27 cellular contexts compared by ENCODE assay signal in genomic region chr3:165283328-165283727, GRCh38.
A peak's percentile ranks its signal among the peaks of the same experiment; 100 is the strongest.
DNase-seq lines count a peak whose midpoint lies in the region; ATAC-seq, FAIRE-seq and TF ChIP-seq lines count a peak whose summit lies in the region.
"Had no signal": no experiment of that assay in that cellular context is flagged by ENCODE, and none has a peak within 500 bp of the region (broad histone marks: within the 10 kb centered on the region; RNA-seq: fewer than 3 reads in every experiment).

No MANE protein-coding gene starts in this region.

- no peaks in the 10 kb centered on the region for H3K27me3 Mint-ChIP-seq in GM23338 (ENCODE audit: insufficient read depth, low read depth, poor library complexity)
- no peaks in the 10 kb centered on the region for H3K27me3 Mint-ChIP-seq in natural killer cell treated with Interleukin-12 subunit alpha and Interleukin-12 subunit beta and Interleukin-15 and Interleukin-18, amount 100 ng/mL, for 72 hours
- H3K27me3 Mint-ChIP-seq: CD4-positive, alpha-beta memory T cell; CD4-positive, CD25-positive, alpha-beta regulatory T cell; CD8-positive, alpha-beta memory T cell had no signal

- TF ChIP-seq RAD21 in H1 (IDR thresholded peaks at IDR 0.05 in 1 of 2, conservative IDR thresholded peaks at IDR 0.05 in 1 of 2; ENCODE audit: low read depth in 2 of 2, low read length in 2 of 2) = no peak

- H3K4me1 Mint-ChIP-seq in GM23338 = peaks cover 18% of the 10 kb centered on the region; the same call in 2 of the 3 replicates
- no peaks in the 10 kb centered on the region for H3K4me1 Mint-ChIP-seq in natural killer cell treated with Interleukin-12 subunit alpha and Interleukin-12 subunit beta and Interleukin-15 and Interleukin-18, amount 100 ng/mL, for 72 hours (ENCODE audit: low read depth in 2 of 2)
- H3K4me1 Mint-ChIP-seq: CD14-positive monocyte; CD4-positive, alpha-beta memory T cell; CD4-positive, CD25-positive, alpha-beta regulatory T cell; CD8-positive, alpha-beta memory T cell had no signal

- H3K18ac ChIP-seq in H1 (ENCODE audit: extremely low read depth, low read length) = no peak overlapping the region

- H3K9me2 ChIP-seq in GM23338 (ENCODE audit: insufficient read depth) (no peaks in the 10 kb centered on the region), SU-DHL-6 (replicated peaks; ENCODE audit: insufficient read depth, low read length) (no peaks in the 10 kb centered on the region)

- H3K27me3 ChIP-seq in GM23338 (ENCODE audit: insufficient read depth) (no peaks in the 10 kb centered on the region), SU-DHL-6 (ENCODE audit: low read length) (no peaks in the 10 kb centered on the region), H1 (replicated peaks in 1 of 4; ENCODE audit: control insufficient read depth in 3 of 4, extremely low read depth in 1 of 4, insufficient read depth in 3 of 4, low read length in 3 of 4) (no peaks in the 10 kb centered on the region), right lobe of liver (no peaks in the 10 kb centered on the region)
- H3K27me3 ChIP-seq: BE2C, BLaER1 had no signal

- CTCF ChIA-PET in H1 (lab: Charles Lee; ENCODE audit: partially characterized antibody) = no interaction called here

- H3K23me2 ChIP-seq in H1 (ENCODE audit: low read depth, low read length) = no peaks in the 10 kb centered on the region

- 0 out of 2 replicates have a peak overlapping the region, but pooled peaks have one; percentile 42 for H3K4me2 ChIP-seq in GM23338
- H3K4me2 ChIP-seq in SU-DHL-6 (ENCODE audit: low read depth, low read length, poor library complexity, severe bottlenecking) = no peak overlapping the region
- H3K4me2 ChIP-seq in H1 (ENCODE audit: insufficient read depth in 1 of 2, low read depth in 2 of 2, low read length in 2 of 2) = no peak overlapping the region
- H3K4me2 ChIP-seq: BLaER1 had no signal

- no peak for TF ChIP-seq EP300 in H1 (IDR thresholded peaks at IDR 0.05; ENCODE audit: borderline replicate concordance in 1 of 2, low read depth in 2 of 2, low read length in 2 of 2)

- no peak overlapping the region for H3K4me3 ChIP-seq in GM23338
- H3K4me3 ChIP-seq in SU-DHL-6 (ENCODE audit: insufficient read depth, low read length, poor library complexity, severe bottlenecking) = no peak overlapping the region
- no peak overlapping the region for H3K4me3 ChIP-seq in H1 (ENCODE audit: extremely low read depth in 1 of 4, insufficient read depth in 2 of 4, low read depth in 3 of 4, low read length in 4 of 4)
- H3K4me3 ChIP-seq in right lobe of liver = no peak overlapping the region
- H3K4me3 ChIP-seq: BLaER1, GM12878 had no signal

- WGBS in H1 (ENCODE audit: extremely low coverage in 1 of 2, insufficient coverage in 1 of 2, insufficient read length in 1 of 2, insufficient replicate concordance in 2 of 2, low coverage in 1 of 2, low lambda C conversion rate in 2 of 2, missing lambda C conversion rate in 1 of 2), 2 experiments = 68% methylated on average over 5 of the region's 5 CpGs; no CpG with 5 or more reads in 1 of the 2 experiments
- 75% methylated on average over 5 of the region's 5 CpGs for WGBS in right lobe of liver (ENCODE audit: insufficient coverage, low coverage, low lambda C conversion rate, missing lambda C conversion rate)

- POLR2A ChIA-PET in H1 (lab: Charles Lee; ENCODE audit: partially characterized antibody) = no interaction called here

- no peaks in the 10 kb centered on the region for H3K36me3 Mint-ChIP-seq in GM23338 (ENCODE audit: low read depth)
- H3K36me3 Mint-ChIP-seq in natural killer cell treated with Interleukin-12 subunit alpha and Interleukin-12 subunit beta and Interleukin-15 and Interleukin-18, amount 100 ng/mL, for 72 hours = peaks cover 4% of the 10 kb centered on the region
- H3K36me3 Mint-ChIP-seq: CD14-positive monocyte; CD4-positive, alpha-beta memory T cell; CD4-positive, CD25-positive, alpha-beta regulatory T cell; CD8-positive, alpha-beta memory T cell had no signal

- H3K79me2 ChIP-seq in GM23338 (replicated peaks; ENCODE audit: insufficient read depth) (no peaks in the 10 kb centered on the region), SU-DHL-6 (ENCODE audit: insufficient read depth, low read length) (no peaks in the 10 kb centered on the region), H1 (ENCODE audit: control insufficient read depth in 1 of 2, insufficient read depth in 2 of 2, low read length in 2 of 2) (no peaks in the 10 kb centered on the region)

- H2AFZ ChIP-seq in GM23338 (peak overlapping the region; percentile 35; the same call in 1 of the 2 replicates), SU-DHL-6 (ENCODE audit: low read depth, low read length, severe bottlenecking) (peak overlapping the region; percentile 2), H1 (ENCODE audit: low read length) (peak overlapping the region; percentile 36)

- no peaks in the 10 kb centered on the region for H3K79me1 ChIP-seq in H1 (ENCODE audit: low read depth, low read length)

- TF ChIP-seq POLR2A in H1 (IDR thresholded peaks at IDR 0.05; ENCODE audit: control extremely low read depth in 1 of 2, low read depth in 2 of 2, low read length in 2 of 2) = no peak
- TF ChIP-seq POLR2A in right lobe of liver (IDR thresholded peaks at IDR 0.05) = no peak

- H3K9ac ChIP-seq in SU-DHL-6 (ENCODE audit: low read length) = no peak overlapping the region
- no peak overlapping the region for H3K9ac ChIP-seq in H1 (replicated peaks in 1 of 4; ENCODE audit: extremely low read depth in 1 of 4, low read depth in 3 of 4, low read length in 3 of 4)
- H3K9ac ChIP-seq: BLaER1 had no signal

- no peak overlapping the region for H2AK5ac ChIP-seq in H1 (ENCODE audit: low read depth, low read length)

- H3K9me3 ChIP-seq in SU-DHL-6 (ENCODE audit: insufficient read depth, low read length) = no peaks in the 10 kb centered on the region; the same call in 1 of the 2 replicates
- no peaks in the 10 kb centered on the region for H3K9me3 ChIP-seq in H1 (ENCODE audit: insufficient read depth in 2 of 2, low read depth in 1 of 2, low read length in 1 of 2)
- no peaks in the 10 kb centered on the region for H3K9me3 ChIP-seq in right lobe of liver
- H3K9me3 ChIP-seq: BE2C, BLaER1 had no signal

- no peak overlapping the region for H4K5ac ChIP-seq in H1 (ENCODE audit: insufficient read length, low read depth, low read length)

- no peak overlapping the region for H3K4me3 Mint-ChIP-seq in GM23338
- no peak overlapping the region for H3K4me3 Mint-ChIP-seq in natural killer cell treated with Interleukin-12 subunit alpha and Interleukin-12 subunit beta and Interleukin-15 and Interleukin-18, amount 100 ng/mL, for 72 hours
- H3K4me3 Mint-ChIP-seq: CD14-positive monocyte; CD4-positive, alpha-beta memory T cell; CD4-positive, CD25-positive, alpha-beta regulatory T cell; CD8-positive, alpha-beta memory T cell had no signal

- H2BK5ac ChIP-seq in H1 (ENCODE audit: low read depth, low read length) = no peak overlapping the region

- DNase-seq in GM23338 (ENCODE audit: low spot score) = peak; percentile 4
- DNase-seq in H1 (ENCODE audit: low read depth in 1 of 2, low spot score in 2 of 2) = no peak
- DNase-seq in natural killer cell treated with Interleukin-12 subunit alpha and Interleukin-12 subunit beta and Interleukin-15 and Interleukin-18, amount 100 ng/mL, for 72 hours (ENCODE audit: low spot score) = no peak
- no peak for DNase-seq in central memory CD4-positive, alpha-beta T cell
- no peak for DNase-seq in right lobe of liver
- DNase-seq: 8988T; ACHN; BE2C; C1 segment of cervical spinal cord; CD4-positive, alpha-beta memory T cell; CD4-positive, CD25-positive, alpha-beta regulatory T cell; CD8-positive, alpha-beta memory T cell; COR-L47; DMS 273 treated with DMSO at 0.1 percent for 48 hours; DMS153; DMS53; DMS79; DND-41; EL; GDM1 had no signal

- no peak overlapping the region for H3K14ac ChIP-seq in H1 (ENCODE audit: insufficient read length)

- no peaks in the 10 kb centered on the region for H3K9me3 Mint-ChIP-seq in GM23338
- peaks cover 10% of the 10 kb centered on the region for H3K9me3 Mint-ChIP-seq in natural killer cell treated with Interleukin-12 subunit alpha and Interleukin-12 subunit beta and Interleukin-15 and Interleukin-18, amount 100 ng/mL, for 72 hours

- H4K8ac ChIP-seq in H1 (ENCODE audit: extremely low read depth, insufficient read depth, low read length) = no peak overlapping the region

- H4K20me1 ChIP-seq in GM23338 (replicated peaks; ENCODE audit: insufficient read depth) (no peaks in the 10 kb centered on the region), SU-DHL-6 (ENCODE audit: low read depth, low read length) (no peaks in the 10 kb centered on the region), H1 (replicated peaks in 1 of 2; ENCODE audit: control insufficient read depth in 1 of 2, insufficient read depth in 2 of 2, low read length in 2 of 2) (no peaks in the 10 kb centered on the region)
- H4K20me1 ChIP-seq: BLaER1 had no signal

- H2BK120ac ChIP-seq in H1 (replicated peaks; ENCODE audit: low read depth, low read length) = no peak overlapping the region

- no peaks in the 10 kb centered on the region for H3F3A ChIP-seq in GM23338 (replicated peaks; ENCODE audit: low read depth)
- H3F3A ChIP-seq in SU-DHL-6 (ENCODE audit: insufficient read depth) = no peaks in the 10 kb centered on the region

- H2BK20ac ChIP-seq in H1 (ENCODE audit: low read length) = no peak overlapping the region

- H2BK12ac ChIP-seq in H1 (ENCODE audit: low read depth, low read length) = no peak overlapping the region

- FAIRE-seq in H1 (lab: Jason Lieb, UNC) = no peak
- FAIRE-seq: A204.1, GM12878, GM12892, GM18507 had no signal

- no peak overlapping the region for H3K56ac ChIP-seq in H1 (replicated peaks; ENCODE audit: insufficient read length, low read depth, low read length)

- TF ChIP-seq CTCF in GM23338 (conservative IDR thresholded peaks at IDR 0.05; ENCODE audit: low read depth in 2 of 2) (no peak), SU-DHL-6 (IDR thresholded peaks at IDR 0.05; ENCODE audit: insufficient read depth, low read length, poor library complexity, severe bottlenecking) (no peak), H1 (IDR thresholded peaks at IDR 0.05; ENCODE audit: control extremely low read depth in 1 of 3, insufficient read depth in 1 of 3, low read depth in 1 of 3, low read length in 3 of 3) (no peak), right lobe of liver (IDR thresholded peaks at IDR 0.05) (no peak)

- intact Hi-C loops in right lobe of liver (cut with DNase I) = no loop called here

- H3K36me3 ChIP-seq in GM23338 (ENCODE audit: insufficient read depth) = no peaks in the 10 kb centered on the region
- no peaks in the 10 kb centered on the region for H3K36me3 ChIP-seq in SU-DHL-6 (ENCODE audit: low read length)
- no peaks in the 10 kb centered on the region for H3K36me3 ChIP-seq in H1 (ENCODE audit: control insufficient read depth in 2 of 4, insufficient read depth in 4 of 4, low read length in 3 of 4)
- H3K36me3 ChIP-seq in right lobe of liver = no peaks in the 10 kb centered on the region
- H3K36me3 ChIP-seq: BE2C, BLaER1 had no signal

- H4K91ac ChIP-seq in H1 (replicated peaks; ENCODE audit: insufficient read length, low read length) = no peak overlapping the region

- H2BK15ac ChIP-seq in H1 (ENCODE audit: low read length) = no peak overlapping the region

- H3K4me1 ChIP-seq in GM23338 (ENCODE audit: insufficient read depth) = peaks cover 12% of the 10 kb centered on the region; the same call in 1 of the 2 replicates
- 0 out of 7 replicates have a peak, but pooled peaks cover 0 to 3% (median 0%) of the 10 kb centered on the region in 4 experiments for H3K4me1 ChIP-seq in H1 (replicated peaks in 1 of 4; ENCODE audit: control insufficient read depth in 3 of 4, insufficient read depth in 4 of 4, low read length in 3 of 4)
- H3K4me1 ChIP-seq in right lobe of liver = no peaks in the 10 kb centered on the region
- H3K4me1 ChIP-seq: BE2C, BLaER1 had no signal

- ATAC-seq in GM23338 = peak; percentile 53
- no peak for ATAC-seq in natural killer cell treated with Interleukin-12 subunit alpha and Interleukin-12 subunit beta and Interleukin-15 and Interleukin-18, amount 100 ng/mL, for 72 hours
- no peak for ATAC-seq in right lobe of liver
- ATAC-seq: GM12878 had no signal

- H3K4ac ChIP-seq in H1 (replicated peaks; ENCODE audit: insufficient read length, low read depth, low read length) = no peak overlapping the region

- H3K27ac ChIP-seq in GM23338 (ENCODE audit: low read depth) (no peak overlapping the region), SU-DHL-6 (ENCODE audit: low read depth, low read length) (no peak overlapping the region), H1 (ENCODE audit: low read depth, low read length) (no peak overlapping the region), right lobe of liver (no peak overlapping the region)
- H3K27ac ChIP-seq: BLaER1 had no signal

- H3K27ac Mint-ChIP-seq in GM23338 = peak overlapping the region; percentile 10; the same call in 1 of the 2 replicates
- H3K27ac Mint-ChIP-seq in natural killer cell treated with Interleukin-12 subunit alpha and Interleukin-12 subunit beta and Interleukin-15 and Interleukin-18, amount 100 ng/mL, for 72 hours = no peak overlapping the region
- H3K27ac Mint-ChIP-seq: CD14-positive monocyte; CD4-positive, CD25-positive, alpha-beta regulatory T cell; CD8-positive, alpha-beta memory T cell had no signal

- no peak overlapping the region for H3K23ac ChIP-seq in H1 (ENCODE audit: insufficient read length)
